Comparison of ENCODE assay signal across 8 cellular contexts in the genomic region with DNA sequence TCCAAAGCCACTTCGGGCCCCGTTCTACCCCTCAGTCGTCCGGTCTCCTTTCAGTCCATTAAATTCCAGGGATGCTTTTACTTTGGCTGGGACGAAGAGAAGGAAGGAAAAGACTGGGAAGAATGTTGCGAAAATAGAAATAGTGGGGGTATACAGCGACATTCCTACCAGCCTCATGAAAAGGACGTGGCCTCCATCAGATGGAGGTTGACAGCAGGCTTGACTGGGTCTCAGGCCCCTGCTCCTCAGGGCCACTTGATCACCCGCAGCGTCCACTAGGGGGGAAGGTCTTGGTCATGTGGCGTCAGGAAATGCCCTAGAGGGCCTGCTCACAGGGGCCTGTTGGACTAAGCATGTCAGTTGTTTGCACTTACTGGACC. TPM values are rescaled to one million over a fixed set of nuclear protein-coding genes. Genes with fewer than 3 reads are reported as not detected.
DNase-seq lines count a peak whose midpoint lies in the region; ATAC-seq and TF ChIP-seq lines count a peak whose summit lies in the region.

No MANE protein-coding gene starts in this region.

- ATAC-seq in GM18861 (IDR thresholded peaks at IDR 0.05; ENCODE audit: unreplicated experiment) = peak; percentile 21
- peak; percentile 29 for ATAC-seq in HG03103 (IDR thresholded peaks at IDR 0.05; ENCODE audit: low read depth, unreplicated experiment)

- H3K9me3 Mint-ChIP-seq in CD14-positive monocyte = no peaks in the 10 kb centered on the region
- H3K9me3 Mint-ChIP-seq in activated T-helper 2 cell treated with anti-CD3 and anti-CD28 coated beads, Interferon-gamma antibody, Interleukin-2, Interleukin-4, amounts not matched to agents 10 μg/mL and 5 μg/mL and 100 μg/mL, durations not matched to agents 14 hours and 24 hours and 36 hours = no peaks in the 10 kb centered on the region
- H3K9me3 Mint-ChIP-seq in neural crest cell = no peaks in the 10 kb centered on the region

- peaks cover 21% of the 10 kb centered on the region for H3K4me1 Mint-ChIP-seq in CD14-positive monocyte
- H3K4me1 Mint-ChIP-seq in activated T-helper 2 cell treated with anti-CD3 and anti-CD28 coated beads, Interferon-gamma antibody, Interleukin-2, Interleukin-4, amounts not matched to agents 10 μg/mL and 5 μg/mL and 100 μg/mL, durations not matched to agents 14 hours and 24 hours and 36 hours (ENCODE audit: low read depth) = peaks cover 7% of the 10 kb centered on the region
- peaks cover 21% of the 10 kb centered on the region for H3K4me1 Mint-ChIP-seq in neural crest cell

- H3K4me3 Mint-ChIP-seq in CD14-positive monocyte (peak overlapping the region; percentile 90 to 95), neural crest cell (peak overlapping the region; percentile 96)
- H3K4me3 Mint-ChIP-seq in activated T-helper 2 cell treated with anti-CD3 and anti-CD28 coated beads, Interferon-gamma antibody, Interleukin-2, Interleukin-4, amounts not matched to agents 10 μg/mL and 5 μg/mL and 100 μg/mL, durations not matched to agents 14 hours and 24 hours and 36 hours (ENCODE audit: low read depth) = peak overlapping the region; percentile 80

- peaks cover 2 to 5% of the 10 kb centered on the region in 2 donors for H3K36me3 Mint-ChIP-seq in CD14-positive monocyte
- H3K36me3 Mint-ChIP-seq in activated T-helper 2 cell treated with anti-CD3 and anti-CD28 coated beads, Interferon-gamma antibody, Interleukin-2, Interleukin-4, amounts not matched to agents 10 μg/mL and 5 μg/mL and 100 μg/mL, durations not matched to agents 14 hours and 24 hours and 36 hours (ENCODE audit: low read depth) = no peaks in the 10 kb centered on the region
- no peaks in the 10 kb centered on the region for H3K36me3 Mint-ChIP-seq in neural crest cell (ENCODE audit: low read depth)

- intact Hi-C loops in CD14-positive monocyte (cut with micrococcal nuclease) = loop anchor here in 1 of 2 donors (10.0 kb wide), 1 partner anchor 898 kb away; no protein-coding TSS in a partner anchor
- intact Hi-C loops in activated T-helper 2 cell treated with anti-CD3 and anti-CD28 coated beads, Interferon-gamma antibody, Interleukin-2, Interleukin-4, amounts not matched to agents 10 μg/mL and 5 μg/mL and 100 μg/mL, durations not matched to agents 14 hours and 24 hours and 36 hours (cut with micrococcal nuclease) = no loop called here

- H3K27ac Mint-ChIP-seq in CD14-positive monocyte (peak overlapping the region in 6 of 7 donors; percentile 96 to 99 (median 98)), neural crest cell (ENCODE audit: unreplicated experiment) (peak overlapping the region; percentile 100)
- peak overlapping the region; percentile 60 for H3K27ac Mint-ChIP-seq in activated T-helper 2 cell treated with anti-CD3 and anti-CD28 coated beads, Interferon-gamma antibody, Interleukin-2, Interleukin-4, amounts not matched to agents 10 μg/mL and 5 μg/mL and 100 μg/mL, durations not matched to agents 14 hours and 24 hours and 36 hours

- H3K27me3 Mint-ChIP-seq in CD14-positive monocyte (ENCODE audit: low read depth in 3 of 3) = peaks cover 0 to 2% (median 0%) of the 10 kb centered on the region in 3 donors
- H3K27me3 Mint-ChIP-seq in activated T-helper 2 cell treated with anti-CD3 and anti-CD28 coated beads, Interferon-gamma antibody, Interleukin-2, Interleukin-4, amounts not matched to agents 10 μg/mL and 5 μg/mL and 100 μg/mL, durations not matched to agents 14 hours and 24 hours and 36 hours (ENCODE audit: low read depth) = peaks cover 11% of the 10 kb centered on the region
- no peaks in the 10 kb centered on the region for H3K27me3 Mint-ChIP-seq in neural crest cell (ENCODE audit: low read depth)

- peak; percentile 56 for TF ChIP-seq CTCF in CD14-positive monocyte (IDR thresholded peaks at IDR 0.05)
- TF ChIP-seq CTCF in neural crest cell (conservative IDR thresholded peaks at IDR 0.05) = peak; percentile 63

- DNase-seq in CD14-positive monocyte (ENCODE audit: low spot score) (peak; percentile 73), NCI-H510A treated with DMSO at 0.1 percent for 48 hours (lab: John Stamatoyannopoulos, UW) (peak; percentile 64), glomerular visceral epithelial cell (ENCODE audit: extremely low spot score) (peak; percentile 78), neural crest cell (ENCODE audit: low read depth, low spot score) (peak; percentile 60)
- DNase-seq in activated T-helper 2 cell treated with anti-CD3 and anti-CD28 coated beads, Interferon-gamma antibody, Interleukin-2, Interleukin-4, amounts not matched to agents 10 μg/mL and 5 μg/mL and 100 μg/mL, durations not matched to agents 14 hours and 24 hours and 36 hours (ENCODE audit: low spot score) = no peak
- no peak for DNase-seq in central memory CD4-positive, alpha-beta T cell

RNA-seq across cellular contexts. Expression of gene ANKRD50, which starts 0.7 kb away (rescaled TPM):
- polyA plus RNA-seq in CD14-positive monocyte = 1 to 10 TPM; 2.6 to 6.4 TPM
- 0.39 and 0.44 TPM in 2 replicates for total RNA-seq in activated T-helper 2 cell treated with anti-CD3 and anti-CD28 coated beads, Interferon-gamma antibody, Interleukin-2, Interleukin-4, amounts not matched to agents 10 μg/mL and 5 μg/mL and 100 μg/mL, durations not matched to agents 14 hours and 24 hours and 36 hours
- 26.9 and 29.3 TPM in 2 replicates for total RNA-seq in neural crest cell

Comparison
In these comparisons a context has a peak if more than half of its experiments do, and no peak if none do; other contexts are left out.
1. DNase-seq: peak in CD14-positive monocyte (single experiment), NCI-H510A treated with DMSO at 0.1 percent for 48 hours (single experiment), glomerular visceral epithelial cell (single experiment) and neural crest cell (single experiment); none in activated T-helper 2 cell treated with anti-CD3 and anti-CD28 coated beads, Interferon-gamma antibody, Interleukin-2, Interleukin-4, amounts not matched to agents 10 μg/mL and 5 μg/mL and 100 μg/mL, durations not matched to agents 14 hours and 24 hours and 36 hours (single experiment) and central memory CD4-positive, alpha-beta T cell (single experiment).
2. RNA of gene ANKRD50, which starts 0.7 kb away (total RNA-seq): 26.9 to 29.3 TPM in neural crest cell; 0.39 to 0.44 TPM in activated T-helper 2 cell treated with anti-CD3 and anti-CD28 coated beads, Interferon-gamma antibody, Interleukin-2, Interleukin-4, amounts not matched to agents 10 μg/mL and 5 μg/mL and 100 μg/mL, durations not matched to agents 14 hours and 24 hours and 36 hours; every median in the first group is over 10 times any median in the second.
3. Peak in every context shown above with its lines, with median percentiles within 50 percentile points of each other: H3K27ac Mint-ChIP-seq and H3K4me3 Mint-ChIP-seq.